In genomic region chr6:14002176-14002947, GRCh38 we compare ENCODE assay signal across 20 cellular contexts.
DNase-seq lines count a peak whose midpoint lies in the region; ATAC-seq and TF ChIP-seq lines count a peak whose summit lies in the region.
"Had no signal": no experiment of that assay in that cellular context is flagged by ENCODE, and none has a peak within 500 bp of the region (broad histone marks: within the 10 kb centered on the region; RNA-seq: fewer than 3 reads in every experiment).

No MANE protein-coding gene starts in this region.

- H3K4me3 Mint-ChIP-seq in chondrocyte (ENCODE audit: unreplicated experiment) (no peak overlapping the region), osteocyte (ENCODE audit: unreplicated experiment) (peak overlapping the region; percentile 38)
- no peak overlapping the region for H3K4me3 Mint-ChIP-seq in activated CD4-positive, alpha-beta memory T cell treated with anti-CD3 and anti-CD28 coated beads for 36 hours
- H3K4me3 Mint-ChIP-seq: activated T-helper 1 cell treated with anti-CD3 and anti-CD28 coated beads, Interleukin-12 subunit alpha, Interleukin-12 subunit beta, Interleukin-2, Interleukin-4 antibody, amounts not matched to agents 30 ng/mL and 10 ng/mL and 1 ng/mL, durations not matched to agents 14 hours and 24 hours and 36 hours had no signal

- ATAC-seq in left cardiac atrium (no peak), HG03378 (IDR thresholded peaks at IDR 0.05; ENCODE audit: unreplicated experiment) (no peak)
- ATAC-seq: activated naive CD4-positive, alpha-beta T cell treated with anti-CD3 and anti-CD28 coated beads, Interleukin-2, amount 50 U/mL, for 72 hours; lower lobe of right lung had no signal

- H3K27ac Mint-ChIP-seq in chondrocyte (ENCODE audit: unreplicated experiment) (peak overlapping the region; percentile 70), osteocyte (ENCODE audit: unreplicated experiment) (peak overlapping the region; percentile 71)
- no peak overlapping the region for H3K27ac Mint-ChIP-seq in activated CD4-positive, alpha-beta memory T cell treated with anti-CD3 and anti-CD28 coated beads for 36 hours
- H3K27ac Mint-ChIP-seq: activated naive CD4-positive, alpha-beta T cell treated with anti-CD3 and anti-CD28 coated beads, Interleukin-2, amount 50 U/mL, for 72 hours; activated T-helper 1 cell treated with anti-CD3 and anti-CD28 coated beads, Interleukin-12 subunit alpha, Interleukin-12 subunit beta, Interleukin-2, Interleukin-4 antibody, amounts not matched to agents 30 ng/mL and 10 ng/mL and 1 ng/mL, durations not matched to agents 14 hours and 24 hours and 36 hours had no signal

- H3K4me1 Mint-ChIP-seq in chondrocyte (ENCODE audit: low read depth) (peaks cover 13% of the 10 kb centered on the region), osteocyte (ENCODE audit: unreplicated experiment) (peaks cover 13% of the 10 kb centered on the region)
- no peaks in the 10 kb centered on the region for H3K4me1 Mint-ChIP-seq in activated CD4-positive, alpha-beta memory T cell treated with anti-CD3 and anti-CD28 coated beads for 36 hours (ENCODE audit: low read depth)

- POLR2A ChIA-PET in activated CD4-positive, alpha-beta memory T cell treated with anti-CD3 and anti-CD28 coated beads for 36 hours (lab: Charles Lee): no interaction called here

- H3K27me3 Mint-ChIP-seq in chondrocyte (ENCODE audit: low read depth) (no peaks in the 10 kb centered on the region), osteocyte (ENCODE audit: unreplicated experiment) (no peaks in the 10 kb centered on the region)
- peaks cover 11% of the 10 kb centered on the region for H3K27me3 Mint-ChIP-seq in activated CD4-positive, alpha-beta memory T cell treated with anti-CD3 and anti-CD28 coated beads for 36 hours

- CTCF ChIA-PET in activated CD4-positive, alpha-beta memory T cell treated with anti-CD3 and anti-CD28 coated beads for 36 hours (lab: Charles Lee): interaction anchor here (1.7 kb wide), 1 partner anchor 94 kb away, joined by 4 read pairs; no protein-coding TSS in a partner anchor

- peaks cover 3% of the 10 kb centered on the region for H3K9me3 Mint-ChIP-seq in chondrocyte (ENCODE audit: low read depth)
- no peaks in the 10 kb centered on the region for H3K9me3 Mint-ChIP-seq in osteocyte (ENCODE audit: unreplicated experiment)
- H3K9me3 Mint-ChIP-seq in activated CD4-positive, alpha-beta memory T cell treated with anti-CD3 and anti-CD28 coated beads for 36 hours: no peaks in the 10 kb centered on the region
- H3K9me3 Mint-ChIP-seq: activated naive CD4-positive, alpha-beta T cell treated with anti-CD3 and anti-CD28 coated beads, Interleukin-2, amount 50 U/mL, for 72 hours; activated T-helper 1 cell treated with anti-CD3 and anti-CD28 coated beads, Interleukin-12 subunit alpha, Interleukin-12 subunit beta, Interleukin-2, Interleukin-4 antibody, amounts not matched to agents 30 ng/mL and 10 ng/mL and 1 ng/mL, durations not matched to agents 14 hours and 24 hours and 36 hours had no signal

- H3K36me3 Mint-ChIP-seq in chondrocyte (ENCODE audit: low read depth): no peaks in the 10 kb centered on the region
- no peaks in the 10 kb centered on the region for H3K36me3 Mint-ChIP-seq in osteocyte (ENCODE audit: unreplicated experiment)
- H3K36me3 Mint-ChIP-seq in activated CD4-positive, alpha-beta memory T cell treated with anti-CD3 and anti-CD28 coated beads for 36 hours: no peaks in the 10 kb centered on the region
- H3K36me3 Mint-ChIP-seq: activated naive CD4-positive, alpha-beta T cell treated with anti-CD3 and anti-CD28 coated beads, Interleukin-2, amount 50 U/mL, for 72 hours had no signal

- TF ChIP-seq CTCF in chondrocyte (IDR thresholded peaks at IDR 0.05) (no peak), osteocyte (IDR thresholded peaks at IDR 0.05) (no peak)

- DNase-seq in DMS53 (lab: John Stamatoyannopoulos, UW) (peak; percentile 23), DMS53 treated with DMSO at 0.1 percent for 48 hours (lab: John Stamatoyannopoulos, UW; ENCODE audit: unreplicated experiment) (no peak), NCI-H69 (lab: John Stamatoyannopoulos, UW) (peak; percentile 18), chondrocyte (ENCODE audit: low spot score) (no peak), osteocyte (ENCODE audit: extremely low spot score, unreplicated experiment) (no peak), left cardiac atrium (no peak)
- DNase-seq in activated CD4-positive, alpha-beta memory T cell treated with anti-CD3 and anti-CD28 coated beads for 36 hours: no peak
- DNase-seq: activated CD8-positive, alpha-beta memory T cell treated with anti-CD3 and anti-CD28 coated beads for 24 hours; Caco-2; heart right ventricle; lower lobe of right lung; MM.1S; NCI-H1436 treated with DMSO at 0.1 percent for 48 hours; NCI-H526; OCI-M1; stomach; T-helper 9 cell had no signal

- intact Hi-C loops in left cardiac atrium (cut with DNase I): no loop called here
- intact Hi-C loops in activated CD4-positive, alpha-beta memory T cell treated with anti-CD3 and anti-CD28 coated beads for 36 hours (cut with micrococcal nuclease): no loop called here

Comparison
In these comparisons a context has a peak if more than half of its experiments do, and no peak if none do; other contexts are left out.
1. DNase-seq: peak in DMS53 (single experiment) and NCI-H69 (single experiment); none in DMS53 treated with DMSO at 0.1 percent for 48 hours (single experiment), chondrocyte (single experiment), osteocyte (single experiment), left cardiac atrium (single experiment) and activated CD4-positive, alpha-beta memory T cell treated with anti-CD3 and anti-CD28 coated beads for 36 hours (single experiment).